31 cellular contexts compared by ENCODE assay signal in genomic region chr13:70816853-70817252, GRCh38.
"Had no signal": no experiment of that assay in that cellular context is flagged by ENCODE, and none has a peak within 500 bp of the region (broad histone marks: within the 10 kb centered on the region; RNA-seq: fewer than 3 reads in every experiment).

No MANE protein-coding gene starts in this region.

- H3K4me3 ChIP-seq: body of pancreas, cardiac muscle cell, coronary artery, heart left ventricle, lower lobe of right lung, mucosa of descending colon, ovary, stomach, suprapubic skin, tibial artery, upper lobe of right lung had no signal

- H3K27me3 ChIP-seq: body of pancreas, cardiac muscle cell, foreskin keratinocyte, heart left ventricle, ovary, stomach, suprapubic skin, tibial artery, upper lobe of right lung had no signal

- H3K9me3 ChIP-seq: body of pancreas, heart left ventricle, lower lobe of right lung, mucosa of descending colon, ovary, stomach, suprapubic skin, tibial artery, upper lobe of right lung had no signal

- DNase-seq: activated CD4-positive, alpha-beta T cell treated with anti-CD3 and anti-CD28 coated beads for 4 hours; activated CD4-positive, alpha-beta T cell treated with anti-CD3 and anti-CD28 coated beads, Interleukin-2, amount 50 U/mL, for 4 hours; activated CD8-positive, alpha-beta memory T cell treated with anti-CD3 and anti-CD28 coated beads for 24 hours; activated effector memory CD4-positive, alpha-beta T cell treated with anti-CD3 and anti-CD28 coated beads, Interleukin-2, amount 50 U/mL, for 16 hours; activated naive CD4-positive, alpha-beta T cell treated with anti-CD3 and anti-CD28 coated beads for 36 hours; activated naive CD8-positive, alpha-beta T cell treated with anti-CD3 and anti-CD28 coated beads for 36 hours; body of pancreas; cerebellar nuclear complex; effector memory CD8-positive, alpha-beta T cell; foreskin keratinocyte; heart left ventricle; hypothalamus; immature natural killer cell; kidney glomerular epithelial cell; lower lobe of right lung; mucosa of descending colon; ovary; small intestine; stimulated activated CD4-positive, alpha-beta T cell treated with anti-CD3 and anti-CD28 coated beads, Interleukin-1b, Interleukin-23, amount 100 ng/mL, for 48 hours; stimulated activated naive B cell treated with anti-CD40 and anti-IgM and Interleukin-4, amounts not matched to agents 10 μg/mL and 1 μg/mL and 100 μg/mL, for 72 hours; stomach; T-helper 1 cell; tibial artery; upper lobe of right lung had no signal

- H3K27ac ChIP-seq: body of pancreas, cardiac muscle cell, coronary artery, foreskin keratinocyte, heart left ventricle, lower lobe of right lung, ovary, stomach, suprapubic skin, tibial artery, upper lobe of right lung, VCaP had no signal

- H3K4me1 ChIP-seq: body of pancreas, foreskin keratinocyte, heart left ventricle, lower lobe of right lung, stomach, suprapubic skin, tibial artery, upper lobe of right lung had no signal

- H3K36me3 ChIP-seq: cardiac muscle cell, heart left ventricle, lower lobe of right lung, ovary, stomach, suprapubic skin, tibial artery, upper lobe of right lung had no signal

- ATAC-seq: body of pancreas; effector memory CD8-positive, alpha-beta T cell; foreskin keratinocyte; heart left ventricle; left lobe of liver; lower lobe of right lung; mucosa of descending colon; natural killer cell treated with Interleukin-12 subunit alpha and Interleukin-12 subunit beta and Interleukin-15 and Interleukin-18, amount 100 ng/mL, for 72 hours; sciatic nerve; stimulated activated naive B cell treated with anti-CD40 and anti-IgM and Interleukin-4, amounts not matched to agents 10 μg/mL and 1 μg/mL and 100 μg/mL, for 72 hours; upper lobe of right lung had no signal
